ENCODE assay signal across 1 cellular context in genomic region chr16:86664518-86665318, GRCh38.
TF ChIP-seq lines count a peak whose summit lies in the region.

No MANE protein-coding gene starts in this region.

TF ChIP-seq in HepG2, 621 proteins besides CTCF, POLR2A, EP300 and RAD21 (continued from another document and continues in another):
- TF ChIP-seq GLMP (CRISPR knock-in tag; IDR thresholded peaks at IDR 0.05; ENCODE audit: borderline replicate concordance) (no peak), ATRX (CRISPR knock-in tag; IDR thresholded peaks at IDR 0.05; ENCODE audit: borderline replicate concordance) (no peak), ZNF607 (CRISPR knock-in tag; IDR thresholded peaks at IDR 0.05; ENCODE audit: borderline replicate concordance) (no peak), ZKSCAN5 (CRISPR knock-in tag; IDR thresholded peaks at IDR 0.05) (no peak), ZNF512 (CRISPR knock-in tag; IDR thresholded peaks at IDR 0.05) (no peak), KDM1A (CRISPR knock-in tag; IDR thresholded peaks at IDR 0.05) (no peak), ZSCAN29 (CRISPR knock-in tag; conservative IDR thresholded peaks at IDR 0.05) (no peak), ZNF747 (CRISPR knock-in tag; IDR thresholded peaks at IDR 0.05; ENCODE audit: borderline replicate concordance) (no peak), ZNF703 (CRISPR knock-in tag; IDR thresholded peaks at IDR 0.05; ENCODE audit: borderline replicate concordance) (no peak), PPARG (CRISPR knock-in tag; conservative IDR thresholded peaks at IDR 0.05) (peak; percentile 89), SRSF1 (optimal IDR thresholded peaks at IDR 0.05; ENCODE audit: low read depth, low read length) (no peak), RFXAP (CRISPR knock-in tag; IDR thresholded peaks at IDR 0.05; ENCODE audit: borderline replicate concordance) (no peak), EHMT2 (IDR thresholded peaks at IDR 0.05; ENCODE audit: borderline replicate concordance, low read depth, low read length) (no peak), NFE2L2 (IDR thresholded peaks at IDR 0.05; ENCODE audit: low read length) (peak; percentile 94), AKNA (CRISPR knock-in tag; IDR thresholded peaks at IDR 0.05; ENCODE audit: borderline replicate concordance) (no peak), SP2 (CRISPR knock-in tag; IDR thresholded peaks at IDR 0.05) (no peak), FOXM1 (CRISPR knock-in tag; IDR thresholded peaks at IDR 0.05) (no peak), DDIT3 (CRISPR knock-in tag; IDR thresholded peaks at IDR 0.05) (no peak), ZNF720 (CRISPR knock-in tag; IDR thresholded peaks at IDR 0.05) (no peak), ZFYVE20 (CRISPR knock-in tag; IDR thresholded peaks at IDR 0.05; ENCODE audit: borderline replicate concordance, low read depth) (no peak), PCBP1 (IDR thresholded peaks at IDR 0.05; ENCODE audit: borderline replicate concordance, low read depth, low read length) (no peak), ZNF251 (CRISPR knock-in tag; IDR thresholded peaks at IDR 0.05) (no peak), FOXA3 (CRISPR knock-in tag; IDR thresholded peaks at IDR 0.05) (0 out of 2 replicates have a peak, but pooled peaks have one; percentile 50), ZNF10 (CRISPR knock-in tag; IDR thresholded peaks at IDR 0.05; ENCODE audit: borderline replicate concordance, low read depth) (no peak), KDM4B (CRISPR knock-in tag; IDR thresholded peaks at IDR 0.05) (no peak), NFKBIZ (CRISPR knock-in tag; IDR thresholded peaks at IDR 0.05) (no peak), LBX2 (CRISPR knock-in tag; IDR thresholded peaks at IDR 0.05; ENCODE audit: borderline replicate concordance) (no peak), ADNP (CRISPR knock-in tag; IDR thresholded peaks at IDR 0.05) (no peak), ZBTB7B (CRISPR knock-in tag; IDR thresholded peaks at IDR 0.05) (peak; percentile 36; the same call in 1 of the 2 replicates), SOX6 (IDR thresholded peaks at IDR 0.05) (no peak), SOX6 (CRISPR knock-in tag; IDR thresholded peaks at IDR 0.05) (peak; percentile 47; the same call in 1 of the 2 replicates), ETV5 (CRISPR knock-in tag; IDR thresholded peaks at IDR 0.05; ENCODE audit: borderline replicate concordance) (peak; percentile 90), HMG20B (CRISPR knock-in tag; conservative IDR thresholded peaks at IDR 0.05) (no peak), REXO4 (CRISPR knock-in tag; IDR thresholded peaks at IDR 0.05; ENCODE audit: borderline replicate concordance) (no peak), ZNF670 (CRISPR knock-in tag; IDR thresholded peaks at IDR 0.05; ENCODE audit: borderline replicate concordance) (no peak; the same call in 1 of the 2 replicates), ZBTB33 (CRISPR knock-in tag; IDR thresholded peaks at IDR 0.05) (peak; percentile 57), MIER2 (CRISPR knock-in tag; IDR thresholded peaks at IDR 0.05) (no peak), KDM2A (CRISPR knock-in tag; IDR thresholded peaks at IDR 0.05; ENCODE audit: borderline replicate concordance, low read depth) (0 out of 2 replicates have a peak, but pooled peaks have one; percentile 11), POGZ (CRISPR knock-in tag; IDR thresholded peaks at IDR 0.05) (peak; percentile 75), HNRNPH1 (optimal IDR thresholded peaks at IDR 0.05; ENCODE audit: low read depth, low read length) (no peak), REST (IDR thresholded peaks at IDR 0.05; ENCODE audit: borderline replicate concordance in 1 of 2, low read depth in 1 of 2, low read length in 2 of 2) (no peak), RARG (CRISPR knock-in tag; IDR thresholded peaks at IDR 0.05; ENCODE audit: low read depth) (no peak), PHF21A (CRISPR knock-in tag; IDR thresholded peaks at IDR 0.05) (no peak)
